14 cellular contexts compared by ENCODE assay signal in genomic region chr9:35792044-35792813, GRCh38. TPM values are rescaled to one million over a fixed set of nuclear protein-coding genes. Genes with fewer than 3 reads are reported as not detected.
DNase-seq lines count a peak whose midpoint lies in the region; ATAC-seq and TF ChIP-seq lines count a peak whose summit lies in the region.
"Had no signal": no experiment of that assay in that cellular context is flagged by ENCODE, and none has a peak within 500 bp of the region (broad histone marks: within the 10 kb centered on the region; RNA-seq: fewer than 3 reads in every experiment).

No MANE protein-coding gene starts in this region.

- POLR2A ChIA-PET in BJ (lab: Charles Lee), result no interaction called here
- POLR2A ChIA-PET in CD8-positive, alpha-beta T cell (lab: Charles Lee), result no interaction called here

- CTCF ChIA-PET in BJ (lab: Yijun Ruan, JAX), result interaction anchor here (0.6 to 2.8 kb wide), 9 partner anchors 17 to 398 kb away, joined by 3 to 20 read pairs (median 4); partner anchors contain the start of genes HINT2 and SPAG8
- CTCF ChIA-PET in CD8-positive, alpha-beta T cell (lab: Charles Lee), result interaction anchor here (0.7 to 2.5 kb wide), 6 partner anchors 20 to 96 kb away, joined by 3 to 12 read pairs (median 4); partner anchors contain the start of gene SPAG8

- H3K36me3 Mint-ChIP-seq in CD8-positive, alpha-beta T cell, result peaks cover 31% of the 10 kb centered on the region

- no peak overlapping the region for H3K4me3 Mint-ChIP-seq in CD8-positive, alpha-beta T cell

- H3K4me1 ChIP-seq in CD8-positive, alpha-beta T cell (ENCODE audit: insufficient read depth, low read length), result no peaks in the 10 kb centered on the region

- no peak overlapping the region for H3K27ac ChIP-seq in brain microvascular endothelial cell
- no peak overlapping the region for H3K27ac ChIP-seq in CD8-positive, alpha-beta T cell (ENCODE audit: low read depth, low read length)
- H3K27ac ChIP-seq: foreskin keratinocyte had no signal

- H3K27me3 ChIP-seq in BJ (ENCODE audit: control insufficient read depth, insufficient read depth, low read length), result no peaks in the 10 kb centered on the region
- H3K27me3 ChIP-seq in brain microvascular endothelial cell (replicated peaks), result no peaks in the 10 kb centered on the region
- H3K27me3 ChIP-seq in kidney epithelial cell (ENCODE audit: control insufficient read depth, insufficient read depth, low read length), result no peaks in the 10 kb centered on the region
- H3K27me3 ChIP-seq in CD8-positive, alpha-beta T cell (ENCODE audit: insufficient read depth, low read length), result no peaks in the 10 kb centered on the region
- H3K27me3 ChIP-seq: BE2C, foreskin keratinocyte had no signal

- H3K4me3 ChIP-seq in BJ (ENCODE audit: low read depth, low read length) (peak overlapping the region; percentile 61), brain microvascular endothelial cell (ENCODE audit: low read depth, low read length) (peak overlapping the region; percentile 62), kidney epithelial cell (ENCODE audit: low read depth, low read length) (peak overlapping the region; percentile 49), skeletal muscle cell (ENCODE audit: low read depth, low read length) (peak overlapping the region; percentile 55)
- no peak overlapping the region for H3K4me3 ChIP-seq in CD8-positive, alpha-beta T cell (ENCODE audit: low read depth, low read length)

- no peaks in the 10 kb centered on the region for H3K9me3 Mint-ChIP-seq in CD8-positive, alpha-beta T cell

- no peak overlapping the region for H3K27ac Mint-ChIP-seq in CD8-positive, alpha-beta T cell
- H3K27ac Mint-ChIP-seq: progenitor cell of endocrine pancreas had no signal

- H3K36me3 ChIP-seq in BJ (ENCODE audit: control insufficient read depth, insufficient read depth, low read length), result no peaks in the 10 kb centered on the region; the same call in 1 of the 2 replicates
- no peaks in the 10 kb centered on the region for H3K36me3 ChIP-seq in brain microvascular endothelial cell (replicated peaks)
- no peaks in the 10 kb centered on the region for H3K36me3 ChIP-seq in kidney epithelial cell (ENCODE audit: control insufficient read depth, insufficient read depth, low read length)
- H3K36me3 ChIP-seq in CD8-positive, alpha-beta T cell (ENCODE audit: insufficient read depth, low read length), result no peaks in the 10 kb centered on the region
- H3K36me3 ChIP-seq: BE2C had no signal

- in situ Hi-C loops in brain microvascular endothelial cell (cut with HindIII; ENCODE audit: low pct_ligation_motif_present, low sequenced_read_pairs), result no loop called here

- no peak for ATAC-seq in CD8-positive, alpha-beta T cell

- H3K27me3 Mint-ChIP-seq in CD8-positive, alpha-beta T cell (ENCODE audit: low read depth), result no peaks in the 10 kb centered on the region

- TF ChIP-seq CTCF in BJ (IDR thresholded peaks at IDR 0.05; ENCODE audit: insufficient read depth, low read depth, low read length) (no peak), brain microvascular endothelial cell (IDR thresholded peaks at IDR 0.05; ENCODE audit: low read depth, low read length, missing control alignments) (no peak), kidney epithelial cell (IDR thresholded peaks at IDR 0.05; ENCODE audit: insufficient read depth, low read length, poor library complexity, severe bottlenecking) (no peak)
- TF ChIP-seq CTCF in CD8-positive, alpha-beta T cell (IDR thresholded peaks at IDR 0.05), result no peak

- intact Hi-C loops in CD8-positive, alpha-beta T cell (cut with DNase I, micrococcal nuclease), result no loop called here

- H3K9me3 ChIP-seq in CD8-positive, alpha-beta T cell (ENCODE audit: low read length), result no peaks in the 10 kb centered on the region
- H3K9me3 ChIP-seq: BE2C had no signal

- DNase-seq in BJ (ENCODE audit: low read depth), result no peak
- no peak for DNase-seq in brain microvascular endothelial cell
- no peak for DNase-seq in kidney epithelial cell (ENCODE audit: low read depth)
- no peak for DNase-seq in skeletal muscle cell (ENCODE audit: low read depth)
- no peak for DNase-seq in hepatic stellate cell (ENCODE audit: low spot score)
- no peak for DNase-seq in CD8-positive, alpha-beta T cell
- no peak for DNase-seq in DMS 273 treated with DMSO at 0.1 percent for 48 hours (lab: John Stamatoyannopoulos, UW)
- DNase-seq in anterior cingulate cortex (lab: John Stamatoyannopoulos, UW), result no peak
- DNase-seq: foreskin keratinocyte, NCI-H510A treated with DMSO at 0.1 percent for 48 hours, SHP77 had no signal

- peaks cover 4% of the 10 kb centered on the region for H3K4me1 Mint-ChIP-seq in CD8-positive, alpha-beta T cell (ENCODE audit: low read depth)

RNA-seq across cellular contexts. Expression of gene NPR2, which starts 0.8 kb away (rescaled TPM):
- polyA plus RNA-seq in BJ (2011; rRNA removed), result 30.1 and 33.4 TPM in 2 replicates
- polyA minus RNA-seq in BJ (2011; rRNA and poly(A)+ RNA removed), result 31.7 and 38.1 TPM in 2 replicates
- 35.9 and 39.8 TPM in 2 replicates for total RNA-seq in kidney epithelial cell
- 1 to 10 TPM; 2.0 to 2.9 TPM for total RNA-seq in CD8-positive, alpha-beta T cell

RNA-seq across cellular contexts. Expression of gene SPAG8, which starts 19.8 kb away (rescaled TPM):
- polyA plus RNA-seq in BJ (2011; rRNA removed), result 0.50 and 0.85 TPM in 2 replicates
- polyA minus RNA-seq in BJ (2011; rRNA and poly(A)+ RNA removed), result 0.31 and 0.62 TPM in 2 replicates
- not detected in 2 replicates for total RNA-seq in kidney epithelial cell
- under 1 TPM; 0.78 to 0.92 TPM for total RNA-seq in CD8-positive, alpha-beta T cell

RNA-seq across cellular contexts. Expression of gene HINT2, which starts 22.6 kb away (rescaled TPM):
- polyA plus RNA-seq in BJ (2011; rRNA removed), result 20.9 and 30.0 TPM in 2 replicates
- 3.6 and 3.9 TPM in 2 replicates for polyA minus RNA-seq in BJ (2011; rRNA and poly(A)+ RNA removed)
- total RNA-seq in kidney epithelial cell, result 46.1 and 54.9 TPM in 2 replicates
- total RNA-seq in CD8-positive, alpha-beta T cell, result 10 to 100 TPM in 1 of 2 experiments, 1 to 10 TPM in 1; 10.0 to 13.6 TPM

RNA-seq across cellular contexts. Expression of gene FAM221B, which starts 36.3 kb away (rescaled TPM):
- polyA plus RNA-seq in BJ (2011; rRNA removed), result not detected in 2 replicates
- polyA minus RNA-seq in BJ (2011; rRNA and poly(A)+ RNA removed), result not detected in 2 replicates
- not detected in 2 replicates for total RNA-seq in kidney epithelial cell
- total RNA-seq in CD8-positive, alpha-beta T cell, result not detected
- total RNA-seq: bronchial epithelial cell, foreskin keratinocyte, progenitor cell of endocrine pancreas had no signal
- polyA plus RNA-seq: foreskin keratinocyte had no signal

RNA-seq across cellular contexts. Expression of gene TMEM8B, which starts 36.8 kb away (rescaled TPM):
- polyA plus RNA-seq in BJ (2011; rRNA removed), result 3.4 and 5.6 TPM in 2 replicates
- 3.4 and 3.6 TPM in 2 replicates for polyA minus RNA-seq in BJ (2011; rRNA and poly(A)+ RNA removed)
- total RNA-seq in kidney epithelial cell, result 5.9 and 11.5 TPM in 2 replicates
- 1 to 10 TPM; 6.4 to 7.2 TPM for total RNA-seq in CD8-positive, alpha-beta T cell
